Comparison of ENCODE assay signal across 8 cellular contexts in the genomic region with DNA sequence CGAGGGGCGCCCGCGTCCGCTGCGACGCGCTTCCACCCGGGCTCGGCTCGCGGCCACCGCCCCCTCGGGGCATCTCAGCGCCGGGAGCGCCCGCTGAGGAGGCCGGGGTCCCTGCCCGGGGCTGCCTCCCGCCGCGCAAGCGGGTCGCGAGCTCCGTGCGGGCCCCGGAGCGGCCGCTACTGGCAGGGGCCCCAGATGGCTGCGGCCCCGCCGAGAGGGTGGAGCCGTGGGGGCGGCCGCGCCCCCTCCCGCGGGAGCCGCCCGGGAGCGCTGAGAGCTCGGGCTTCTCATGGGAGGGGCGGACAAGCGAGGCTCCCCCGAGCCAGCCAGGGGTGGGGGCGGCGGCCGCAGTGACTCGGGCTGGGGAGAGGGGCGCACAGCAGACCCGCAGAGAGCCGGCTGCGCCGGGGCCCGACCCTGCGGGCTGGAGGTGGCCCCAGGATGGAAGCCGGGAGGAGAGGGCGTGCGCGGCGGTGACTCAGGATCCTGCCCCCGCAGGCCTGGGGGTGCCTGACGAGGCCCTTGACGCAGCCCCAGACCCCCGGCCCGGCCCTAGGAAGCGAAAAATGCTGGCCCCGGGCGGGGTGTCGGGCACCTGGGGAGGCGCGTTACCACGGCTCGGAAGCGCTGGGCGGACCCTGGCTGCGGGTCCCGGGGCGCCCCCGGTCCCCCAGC. TPM values are rescaled to one million over a fixed set of nuclear protein-coding genes. Genes with fewer than 3 reads are reported as not detected.
DNase-seq lines count a peak whose midpoint lies in the region; ATAC-seq and TF ChIP-seq lines count a peak whose summit lies in the region.

No MANE protein-coding gene starts in this region.

- no peaks in the 10 kb centered on the region for H3K27me3 Mint-ChIP-seq in Caco-2 (ENCODE audit: insufficient read depth, unreplicated experiment)

- CTCF ChIA-PET in Caco-2 (lab: Charles Lee) = interaction anchor here (0.6 to 1.3 kb wide), 5 partner anchors 60 to 376 kb away, joined by 3 to 5 read pairs (median 4); a partner anchor contains a TSS

- peak overlapping the region; percentile 76 for H3K4me3 Mint-ChIP-seq in Caco-2 (ENCODE audit: unreplicated experiment)

- peaks cover 39% of the 10 kb centered on the region for H3K4me1 Mint-ChIP-seq in Caco-2 (ENCODE audit: low read depth, unreplicated experiment)

- BruUV-seq in Caco-2 (replicated peaks; lab: Mats Ljungman, UMichigan) = no TSS peak

- no peaks in the 10 kb centered on the region for H3K79me2 ChIP-seq in MM.1S (ENCODE audit: low read length)

- POLR2A ChIA-PET in Caco-2 (lab: Charles Lee) = interaction anchor here (0.6 to 1.1 kb wide), 2 partner anchors 45 to 80 kb away, joined by 3 read pairs; no protein-coding TSS in a partner anchor

- intact Hi-C loops in Caco-2 (cut with micrococcal nuclease; ENCODE audit: unreplicated experiment) = loop anchor here (2.0 to 5.0 kb wide), 3 partner anchors 63 to 176 kb away; no protein-coding TSS in a partner anchor

- TF ChIP-seq CTCF in Caco-2 (IDR thresholded peaks at IDR 0.05; ENCODE audit: insufficient read depth in 1 of 2, low read depth in 1 of 2, low read length in 1 of 2, severe bottlenecking in 1 of 2, unreplicated experiment in 1 of 2) (no peak), MM.1S (IDR thresholded peaks at IDR 0.05; ENCODE audit: low read length) (no peak), right atrium auricular region (IDR thresholded peaks at IDR 0.05) (no peak)

- DNase-seq in Caco-2 = peak in 1 of 2 experiments; percentile 73
- peak; percentile 47 for DNase-seq in MM.1S
- peak; percentile 49 for DNase-seq in activated naive CD4-positive, alpha-beta T cell treated with anti-CD3 and anti-CD28 coated beads, Interleukin-2, amount 50 U/mL, for 16 hours
- DNase-seq in right atrium auricular region (ENCODE audit: low spot score) = peak; percentile 61
- DNase-seq in skeletal muscle cell (ENCODE audit: low read depth) = no peak
- DNase-seq in globus pallidus (ENCODE audit: low spot score) = no peak

- H3K4me2 ChIP-seq in MM.1S (ENCODE audit: low read depth, low read length) = peak overlapping the region; percentile 74; the same call in 1 of the 2 replicates

- no peaks in the 10 kb centered on the region for H3K9me3 Mint-ChIP-seq in Caco-2 (ENCODE audit: unreplicated experiment)

- peaks cover 4% of the 10 kb centered on the region; the same call in 1 of the 2 replicates for H3F3A ChIP-seq in MM.1S (ENCODE audit: insufficient read depth, low read length)

- H3K27ac Mint-ChIP-seq in Caco-2 (ENCODE audit: unreplicated experiment) = no peak overlapping the region

- H3K4me1 ChIP-seq in Caco-2 = peaks cover 37% of the 10 kb centered on the region
- H3K4me1 ChIP-seq in MM.1S (ENCODE audit: low read length) = 0 out of 2 replicates have a peak, but pooled peaks cover 3% of the 10 kb centered on the region
- H3K4me1 ChIP-seq in right atrium auricular region = peaks cover 0 to 43% of the 10 kb centered on the region in 2 donors

- H3K36me3 Mint-ChIP-seq in Caco-2 (ENCODE audit: insufficient read depth, unreplicated experiment) = peaks cover 26% of the 10 kb centered on the region

- H3K4me3 ChIP-seq in Caco-2 (ENCODE audit: low read depth, low read length) (peak overlapping the region; percentile 77), MM.1S (ENCODE audit: low read length) (peak overlapping the region; percentile 61), right atrium auricular region (peak overlapping the region; percentile 71 to 85), skeletal muscle cell (ENCODE audit: low read depth, low read length) (peak overlapping the region; percentile 88)

- H3K36me3 ChIP-seq in Caco-2 (ENCODE audit: control insufficient read depth, insufficient read depth, low read length) = peaks cover 3% of the 10 kb centered on the region; the same call in 1 of the 2 replicates
- H3K36me3 ChIP-seq in MM.1S (replicated peaks; ENCODE audit: insufficient read depth, low read length) = no peaks in the 10 kb centered on the region
- no peaks in the 10 kb centered on the region for H3K36me3 ChIP-seq in right atrium auricular region

- H3K9me3 ChIP-seq in Caco-2 = no peaks in the 10 kb centered on the region
- H3K9me3 ChIP-seq in MM.1S (replicated peaks; ENCODE audit: insufficient read depth, low read length) = no peaks in the 10 kb centered on the region
- no peaks in the 10 kb centered on the region for H3K9me3 ChIP-seq in right atrium auricular region

- ATAC-seq in GM21381 (IDR thresholded peaks at IDR 0.05; ENCODE audit: unreplicated experiment) (peak; percentile 40), GM21528 (IDR thresholded peaks at IDR 0.05; ENCODE audit: low FRiP score, unreplicated experiment) (no peak)

- peak overlapping the region; percentile 45; the same call in 1 of the 2 replicates for H2AFZ ChIP-seq in MM.1S (ENCODE audit: low read length)

- H3K27me3 ChIP-seq in Caco-2 (replicated peaks; ENCODE audit: control insufficient read depth, insufficient read depth, low read length) (no peaks in the 10 kb centered on the region), MM.1S (replicated peaks; ENCODE audit: insufficient read depth, low read length) (peaks cover 17% of the 10 kb centered on the region), right atrium auricular region (no peaks in the 10 kb centered on the region)

- H3K27ac ChIP-seq in MM.1S (ENCODE audit: low read length) (no peak overlapping the region), right atrium auricular region (peak overlapping the region; percentile 71 to 75)

- H4K20me1 ChIP-seq in MM.1S (ENCODE audit: insufficient read depth, low read length) = no peaks in the 10 kb centered on the region

- H3K9me2 ChIP-seq in MM.1S (replicated peaks; ENCODE audit: insufficient read depth, low read length) = no peaks in the 10 kb centered on the region

- H3K9ac ChIP-seq in MM.1S (ENCODE audit: low read length) = no peak overlapping the region

RNA-seq across cellular contexts. Expression of a gene that starts 0.6 kb away (rescaled TPM):
- total RNA-seq in Caco-2 (2022) (30.8 and 31.0 TPM in 2 replicates), right atrium auricular region (10 to 100 TPM; 12.2 to 18.5 TPM)

RNA-seq across cellular contexts. Expression of a gene that starts 44.1 kb away (rescaled TPM):
- total RNA-seq in Caco-2 (2022) (71.2 and 72.1 TPM in 2 replicates), right atrium auricular region (10 to 100 TPM in 1 of 2 donors, 1 to 10 TPM in 1; 7.0 to 12.1 TPM)

Comparison
In these comparisons a context has a peak if more than half of its experiments do, and no peak if none do; other contexts are left out.
1. DNase-seq: peak in MM.1S (single experiment), activated naive CD4-positive, alpha-beta T cell treated with anti-CD3 and anti-CD28 coated beads, Interleukin-2, amount 50 U/mL, for 16 hours (single experiment) and right atrium auricular region (single experiment); none in skeletal muscle cell (single experiment) and globus pallidus (single experiment).
2. Peak in every context shown above with its lines, with median percentiles within 50 percentile points of each other: H3K4me3 ChIP-seq.